Comparison of ENCODE assay signal across 10 cellular contexts in the genomic region with DNA sequence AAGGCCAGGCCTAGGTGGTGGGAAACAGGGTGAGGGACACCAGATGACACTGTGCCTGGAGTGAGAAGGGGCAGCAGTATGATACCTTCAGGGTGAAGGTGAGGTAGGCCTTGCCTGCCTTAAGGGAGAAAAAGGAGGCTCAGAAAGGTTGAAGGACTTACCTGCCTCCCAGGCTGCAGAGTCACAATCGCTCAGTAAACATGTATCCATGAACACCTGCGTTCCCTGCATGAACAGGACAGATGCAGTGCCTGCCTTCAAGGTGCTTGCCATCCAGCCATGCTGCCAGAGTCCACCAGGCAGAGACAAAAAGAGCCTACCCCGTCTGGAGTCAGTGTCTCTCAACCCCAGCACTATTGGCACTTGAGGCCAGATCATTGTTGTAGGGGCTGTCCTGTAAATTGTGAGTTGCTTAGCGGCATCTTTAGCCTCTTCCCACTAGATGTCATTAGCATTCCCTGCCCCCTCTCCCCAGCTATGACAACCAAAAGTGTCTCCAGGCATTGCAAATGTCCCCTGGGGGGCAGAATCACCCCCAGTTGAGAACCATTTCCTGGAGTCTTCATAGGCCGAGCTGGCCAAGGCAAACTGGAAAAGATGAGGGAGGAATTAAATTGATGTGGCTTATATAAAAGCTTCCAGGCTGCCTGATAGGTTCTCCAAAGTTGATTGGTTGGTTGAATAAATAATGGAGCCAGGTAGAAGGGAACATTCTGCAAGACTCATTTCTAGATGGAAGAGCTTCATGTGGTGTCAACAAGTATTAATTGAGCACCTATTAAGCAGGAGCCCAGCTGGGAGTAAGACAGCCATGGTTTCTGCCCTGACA. TPM values are rescaled to one million over a fixed set of nuclear protein-coding genes. Genes with fewer than 3 reads are reported as not detected.
DNase-seq lines count a peak whose midpoint lies in the region; ATAC-seq and TF ChIP-seq lines count a peak whose summit lies in the region.
"Had no signal": no experiment of that assay in that cellular context is flagged by ENCODE, and none has a peak within 500 bp of the region (broad histone marks: within the 10 kb centered on the region; RNA-seq: fewer than 3 reads in every experiment).

No MANE protein-coding gene starts in this region.

- no peaks in the 10 kb centered on the region for H3K9me3 Mint-ChIP-seq in activated naive CD4-positive, alpha-beta T cell treated with anti-CD3 and anti-CD28 coated beads, Interleukin-2, amount 50 U/mL, for 24 hours
- no peaks in the 10 kb centered on the region for H3K9me3 Mint-ChIP-seq in activated naive CD4-positive, alpha-beta T cell treated with anti-CD3 and anti-CD28 coated beads, Interleukin-2, amount 50 U/mL, for 72 hours
- no peaks in the 10 kb centered on the region for H3K9me3 Mint-ChIP-seq in activated naive CD8-positive, alpha-beta T cell treated with anti-CD3 and anti-CD28 coated beads for 36 hours
- H3K9me3 Mint-ChIP-seq in type B pancreatic cell, result no peaks in the 10 kb centered on the region

- no peak overlapping the region for H3K27ac Mint-ChIP-seq in activated naive CD4-positive, alpha-beta T cell treated with anti-CD3 and anti-CD28 coated beads, Interleukin-2, amount 50 U/mL, for 24 hours
- H3K27ac Mint-ChIP-seq in activated naive CD4-positive, alpha-beta T cell treated with anti-CD3 and anti-CD28 coated beads, Interleukin-2, amount 50 U/mL, for 72 hours, result no peak overlapping the region
- H3K27ac Mint-ChIP-seq in activated naive CD8-positive, alpha-beta T cell treated with anti-CD3 and anti-CD28 coated beads for 36 hours, result no peak overlapping the region
- no peak overlapping the region for H3K27ac Mint-ChIP-seq in type B pancreatic cell

- no peak overlapping the region for H3K9ac ChIP-seq in iPS-20b (ENCODE audit: low read depth, low read length)

- H3K9me3 ChIP-seq in iPS-20b (ENCODE audit: insufficient read depth, low read depth, low read length), result no peaks in the 10 kb centered on the region

- no peaks in the 10 kb centered on the region for H3K36me3 ChIP-seq in iPS-20b (ENCODE audit: insufficient read depth, low read depth, low read length)

- H3K4me3 ChIP-seq in iPS-20b (ENCODE audit: low read length), result peak overlapping the region; percentile 62; the same call in 1 of the 2 replicates

- H3K27me3 Mint-ChIP-seq in activated naive CD4-positive, alpha-beta T cell treated with anti-CD3 and anti-CD28 coated beads, Interleukin-2, amount 50 U/mL, for 24 hours, result no peaks in the 10 kb centered on the region
- no peaks in the 10 kb centered on the region for H3K27me3 Mint-ChIP-seq in activated naive CD8-positive, alpha-beta T cell treated with anti-CD3 and anti-CD28 coated beads for 36 hours
- peaks cover 13% of the 10 kb centered on the region for H3K27me3 Mint-ChIP-seq in type B pancreatic cell

- no peak overlapping the region for H3K27ac ChIP-seq in iPS-20b (ENCODE audit: low read length)
- H3K27ac ChIP-seq: SK-N-MC had no signal

- ATAC-seq in activated naive CD4-positive, alpha-beta T cell treated with anti-CD3 and anti-CD28 coated beads, Interleukin-2, amount 50 U/mL, for 72 hours, result no peak
- no peak for ATAC-seq in GM18907 (IDR thresholded peaks at IDR 0.05; ENCODE audit: unreplicated experiment)

- peak overlapping the region; percentile 69 for H3K4me3 Mint-ChIP-seq in activated naive CD4-positive, alpha-beta T cell treated with anti-CD3 and anti-CD28 coated beads, Interleukin-2, amount 50 U/mL, for 24 hours
- H3K4me3 Mint-ChIP-seq in activated naive CD8-positive, alpha-beta T cell treated with anti-CD3 and anti-CD28 coated beads for 36 hours, result peak overlapping the region; percentile 59
- peak overlapping the region; percentile 78 for H3K4me3 Mint-ChIP-seq in type B pancreatic cell

- TF ChIP-seq CTCF in type B pancreatic cell (conservative IDR thresholded peaks at IDR 0.05), result no peak

- peaks cover 36% of the 10 kb centered on the region for H3K4me1 Mint-ChIP-seq in activated naive CD4-positive, alpha-beta T cell treated with anti-CD3 and anti-CD28 coated beads, Interleukin-2, amount 50 U/mL, for 24 hours
- peaks cover 23% of the 10 kb centered on the region for H3K4me1 Mint-ChIP-seq in activated naive CD8-positive, alpha-beta T cell treated with anti-CD3 and anti-CD28 coated beads for 36 hours
- H3K4me1 Mint-ChIP-seq in type B pancreatic cell (ENCODE audit: unreplicated experiment), result peaks cover 14% of the 10 kb centered on the region

- peaks cover 4% of the 10 kb centered on the region; the same call in 1 of the 2 replicates for H3K4me1 ChIP-seq in iPS-20b (ENCODE audit: insufficient read depth, low read length)

- H3K36me3 Mint-ChIP-seq in activated naive CD4-positive, alpha-beta T cell treated with anti-CD3 and anti-CD28 coated beads, Interleukin-2, amount 50 U/mL, for 24 hours, result no peaks in the 10 kb centered on the region
- no peaks in the 10 kb centered on the region for H3K36me3 Mint-ChIP-seq in activated naive CD4-positive, alpha-beta T cell treated with anti-CD3 and anti-CD28 coated beads, Interleukin-2, amount 50 U/mL, for 72 hours
- no peaks in the 10 kb centered on the region for H3K36me3 Mint-ChIP-seq in activated naive CD8-positive, alpha-beta T cell treated with anti-CD3 and anti-CD28 coated beads for 36 hours
- no peaks in the 10 kb centered on the region for H3K36me3 Mint-ChIP-seq in type B pancreatic cell

- H3K27me3 ChIP-seq in iPS-20b (ENCODE audit: insufficient read depth, low read length), result no peaks in the 10 kb centered on the region

- DNase-seq in activated naive CD4-positive, alpha-beta T cell treated with anti-CD3 and anti-CD28 coated beads, Interleukin-2, amount 50 U/mL, for 72 hours (ENCODE audit: low spot score in 2 of 2), result no peak
- DNase-seq in activated naive CD8-positive, alpha-beta T cell treated with anti-CD3 and anti-CD28 coated beads for 36 hours, result no peak
- DNase-seq in type B pancreatic cell (ENCODE audit: extremely low spot score, unreplicated experiment) (no peak), COLO668 (lab: John Stamatoyannopoulos, UW; ENCODE audit: unreplicated experiment) (no peak)
- no peak for DNase-seq in activated CD4-positive, alpha-beta T cell treated with anti-CD3 and anti-CD28 coated beads, Interleukin-2, amount 50 U/mL, for 1 hour
- DNase-seq: NCI-H1105 treated with DMSO at 0.1 percent for 48 hours had no signal

RNA-seq across cellular contexts. Expression of gene MAP3K10, which starts 1.7 kb away (rescaled TPM):
- 10 to 100 TPM; 11.1 to 11.6 TPM for total RNA-seq in activated naive CD4-positive, alpha-beta T cell treated with anti-CD3 and anti-CD28 coated beads, Interleukin-2, amount 50 U/mL, for 72 hours
- total RNA-seq in activated naive CD8-positive, alpha-beta T cell treated with anti-CD3 and anti-CD28 coated beads for 36 hours, result 1 to 10 TPM; 8.3 to 9.3 TPM
- 16.8 and 23.4 TPM in 2 replicates for total RNA-seq in type B pancreatic cell (ENCODE audit: low replicate concordance)

RNA-seq across cellular contexts. Expression of gene TTC9B, which starts 25.2 kb away (rescaled TPM):
- not detected for total RNA-seq in activated naive CD4-positive, alpha-beta T cell treated with anti-CD3 and anti-CD28 coated beads, Interleukin-2, amount 50 U/mL, for 72 hours
- total RNA-seq in activated naive CD8-positive, alpha-beta T cell treated with anti-CD3 and anti-CD28 coated beads for 36 hours, result not detected
- 0.39 and 0.48 TPM in 2 replicates for total RNA-seq in type B pancreatic cell (ENCODE audit: low replicate concordance)

RNA-seq across cellular contexts. Expression of gene CCNP, which starts 33.5 kb away (rescaled TPM):
- under 1 TPM in 1 of 2 donors, not detected in 1; 0.43 TPM for total RNA-seq in activated naive CD4-positive, alpha-beta T cell treated with anti-CD3 and anti-CD28 coated beads, Interleukin-2, amount 50 U/mL, for 72 hours
- total RNA-seq in activated naive CD8-positive, alpha-beta T cell treated with anti-CD3 and anti-CD28 coated beads for 36 hours, result not detected
- total RNA-seq in type B pancreatic cell (ENCODE audit: low replicate concordance), result 0.60 and 0.98 TPM in 2 replicates
